ENCODE assay signal across 22 cellular contexts in the genomic region with DNA sequence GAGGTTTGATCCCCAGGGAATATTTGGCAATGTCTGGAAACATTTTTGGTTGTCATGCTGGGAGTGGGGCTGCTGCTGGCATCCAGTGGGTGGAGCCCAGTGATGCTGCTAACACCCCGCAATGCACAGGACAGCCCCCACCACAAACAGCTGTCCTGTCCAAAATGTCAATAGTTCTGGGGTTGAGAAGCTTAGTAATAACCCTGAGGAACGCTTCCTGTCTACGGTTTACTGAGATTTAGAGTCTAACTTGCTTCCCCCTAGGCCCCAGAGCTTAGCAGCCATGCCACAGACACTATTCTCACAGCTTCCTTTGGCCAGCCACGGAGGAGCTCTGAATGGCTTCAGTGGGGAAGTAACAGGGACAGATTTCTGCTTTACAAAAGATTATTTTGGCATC.
"Had no signal": no experiment of that assay in that cellular context is flagged by ENCODE, and none has a peak within 500 bp of the region (broad histone marks: within the 10 kb centered on the region; RNA-seq: fewer than 3 reads in every experiment).

No MANE protein-coding gene starts in this region.

- H3K9ac ChIP-seq: neural progenitor cell had no signal

- H3K36me3 ChIP-seq: neural progenitor cell, right lobe of liver, spleen, thoracic aorta, upper lobe of left lung had no signal

- H3K4me3 ChIP-seq: dorsolateral prefrontal cortex, lung, neural progenitor cell, psoas muscle, right lobe of liver, spleen, thoracic aorta, upper lobe of left lung had no signal

- H2AFZ ChIP-seq: neural progenitor cell had no signal

- H3K27ac ChIP-seq: dorsolateral prefrontal cortex, neural progenitor cell, psoas muscle, right lobe of liver, spleen, thoracic aorta, upper lobe of left lung had no signal

- H3K4me1 ChIP-seq: neural progenitor cell, psoas muscle, right lobe of liver had no signal

- ATAC-seq: activated naive CD8-positive, alpha-beta T cell treated with anti-CD3 and anti-CD28 coated beads, Interleukin-2, amount 50 U/mL, for 24 hours; activated T-cell treated with anti-CD3 and anti-CD28 coated beads, Interleukin-2, amount 50 U/mL, for 4 hours; left lobe of liver; psoas muscle; right lobe of liver; stimulated activated naive B cell treated with anti-CD40 and anti-IgM and Interleukin-4, amounts not matched to agents 10 μg/mL and 1 μg/mL and 100 μg/mL, for 72 hours had no signal

- H3K9me3 ChIP-seq: right lobe of liver, thoracic aorta, upper lobe of left lung had no signal

- DNase-seq: activated CD4-positive, alpha-beta T cell treated with anti-CD3 and anti-CD28 coated beads, Interleukin-2, amount 10 ng/mL, durations not matched to agents 24 days and 14 days; activated CD4-positive, CD25-positive, alpha-beta regulatory T cell; activated CD8-positive, alpha-beta memory T cell treated with anti-CD3 and anti-CD28 coated beads, Interleukin-2, amount 50 U/mL, for 4 hours; activated naive CD4-positive, alpha-beta T cell treated with anti-CD3 and anti-CD28 coated beads, Interleukin-2, amount 10 ng/mL, durations not matched to agents 7 days and 5 days; activated naive CD8-positive, alpha-beta T cell treated with anti-CD3 and anti-CD28 coated beads, Interleukin-2, amount 50 U/mL, for 24 hours; activated T-cell treated with anti-CD3 and anti-CD28 coated beads, Interleukin-2, amount 50 U/mL, for 4 hours; anterior cingulate cortex; central memory CD4-positive, alpha-beta T cell; dorsolateral prefrontal cortex; kidney; midbrain; psoas muscle; right lobe of liver; spleen; stimulated activated naive B cell treated with anti-CD40 and anti-IgM and Interleukin-4, amounts not matched to agents 10 μg/mL and 1 μg/mL and 100 μg/mL, for 72 hours; T-helper 1 cell; T-helper 9 cell; upper lobe of left lung had no signal

- H3K4me2 ChIP-seq: neural progenitor cell had no signal

- H3K27me3 ChIP-seq: upper lobe of left lung had no signal
